Comparison of ENCODE assay signal across 26 cellular contexts in genomic region chr2:131835621-131836091, GRCh38.
"Had no signal": no experiment of that assay in that cellular context is flagged by ENCODE, and none has a peak within 500 bp of the region (broad histone marks: within the 10 kb centered on the region; RNA-seq: fewer than 3 reads in every experiment).

No MANE protein-coding gene starts in this region.

- H3K9me3 ChIP-seq: left lung, ovary, right atrium auricular region, right lobe of liver, tibial nerve, vagina had no signal

- DNase-seq: hippocampal formation; left colon; mesendoderm; naive B cell; natural killer cell; nephron progenitor cell; ovary; right lobe of liver; stimulated activated CD4-positive, alpha-beta T cell treated with anti-CD3 and anti-CD28 coated beads, Interleukin-1b, Interleukin-23, amount 100 ng/mL, for 48 hours; stimulated activated CD4-positive, alpha-beta T cell treated with anti-CD3 and anti-CD28 coated beads, Interleukin-2, amount 100 ng/mL, for 48 hours; stimulated activated CD4-positive, alpha-beta T cell treated with anti-CD3 and anti-CD28 coated beads, Interleukin-4, amount 100 ng/mL, for 4 hours; stimulated activated CD8-positive, alpha-beta memory T cell treated with anti-CD3 and anti-CD28 coated beads, Interleukin-4, amount 100 ng/mL, for 48 hours; stimulated activated naive CD4-positive, alpha-beta T cell treated with Interleukin-2 at 50 U/mL for 16 hours; stimulated activated naive CD8-positive, alpha-beta T cell treated with anti-CD3 and anti-CD28 coated beads, Interleukin-15, amount 100 ng/mL, for 72 hours; substantia nigra had no signal

- H3K27me3 ChIP-seq: neural progenitor cell, ovary, right atrium auricular region, right lobe of liver, tibial nerve, vagina had no signal

- H3K27ac Mint-ChIP-seq: mesothelial cell of epicardium; naive B cell; natural killer cell; nephron progenitor cell; neural progenitor cell; progenitor cell of endocrine pancreas; stimulated activated memory B cell treated with anti-CD40 and anti-IgM and Interleukin-4, amounts not matched to agents 10 μg/mL and 1 μg/mL and 100 μg/mL, for 72 hours; stimulated activated naive CD8-positive, alpha-beta T cell treated with anti-CD3 and anti-CD28 coated beads, Interleukin-15, amount 100 ng/mL, for 72 hours; type B pancreatic cell had no signal

- H3K4me2 ChIP-seq: neural progenitor cell, smooth muscle cell had no signal

- H3K36me3 Mint-ChIP-seq: mesothelial cell of epicardium; naive B cell; natural killer cell; neural progenitor cell; stimulated activated memory B cell treated with anti-CD40 and anti-IgM and Interleukin-4, amounts not matched to agents 10 μg/mL and 1 μg/mL and 100 μg/mL, for 72 hours; type B pancreatic cell had no signal

- H3K4me1 ChIP-seq: left lung, neural progenitor cell, right atrium auricular region, right lobe of liver, tibial nerve, vagina had no signal

- H3K9me3 Mint-ChIP-seq: mesothelial cell of epicardium; natural killer cell; stimulated activated memory B cell treated with anti-CD40 and anti-IgM and Interleukin-4, amounts not matched to agents 10 μg/mL and 1 μg/mL and 100 μg/mL, for 72 hours; stimulated activated naive CD8-positive, alpha-beta T cell treated with anti-CD3 and anti-CD28 coated beads, Interleukin-15, amount 100 ng/mL, for 72 hours; type B pancreatic cell had no signal

- H3K27ac ChIP-seq: left lung, neural progenitor cell, ovary, right atrium auricular region, right lobe of liver, tibial nerve, vagina had no signal

- H3K4me3 ChIP-seq: left lung, lung, neural progenitor cell, ovary, right atrium auricular region, right lobe of liver, smooth muscle cell, tibial nerve, vagina had no signal

- H3K36me3 ChIP-seq: left lung, neural progenitor cell, ovary, right atrium auricular region, right lobe of liver, tibial nerve, vagina had no signal

- H3K9ac ChIP-seq: neural progenitor cell had no signal

- H3K4me1 Mint-ChIP-seq: mesothelial cell of epicardium; natural killer cell; nephron progenitor cell; stimulated activated memory B cell treated with anti-CD40 and anti-IgM and Interleukin-4, amounts not matched to agents 10 μg/mL and 1 μg/mL and 100 μg/mL, for 72 hours had no signal

- H3K4me3 Mint-ChIP-seq: mesothelial cell of epicardium; natural killer cell; nephron progenitor cell; neural progenitor cell; stimulated activated memory B cell treated with anti-CD40 and anti-IgM and Interleukin-4, amounts not matched to agents 10 μg/mL and 1 μg/mL and 100 μg/mL, for 72 hours; stimulated activated naive CD8-positive, alpha-beta T cell treated with anti-CD3 and anti-CD28 coated beads, Interleukin-15, amount 100 ng/mL, for 72 hours; type B pancreatic cell had no signal

- H2AFZ ChIP-seq: neural progenitor cell had no signal
